ENCODE assay signal across 8 cellular contexts in genomic region chr5:37722236-37723146, GRCh38.
A peak's percentile ranks its signal among the peaks of the same experiment; 100 is the strongest.
DNase-seq lines count a peak whose midpoint lies in the region; ATAC-seq and TF ChIP-seq lines count a peak whose summit lies in the region.

No MANE protein-coding gene starts in this region.

- H3K9me3 ChIP-seq in SK-N-MC (ENCODE audit: low read depth, low read length) = no peaks in the 10 kb centered on the region
- no peaks in the 10 kb centered on the region for H3K9me3 ChIP-seq in esophagus muscularis mucosa

- H3K27ac ChIP-seq in SK-N-MC (0 out of 2 replicates have a peak overlapping the region, but pooled peaks have one; percentile 9), esophagus muscularis mucosa (replicated peaks in 1 of 4) (no peak overlapping the region)

- no peak overlapping the region for H3K4me3 ChIP-seq in SK-N-MC
- no peak overlapping the region for H3K4me3 ChIP-seq in esophagus muscularis mucosa

- no peak overlapping the region for H3K9ac ChIP-seq in SK-N-MC (ENCODE audit: insufficient read length)

- no peak for TF ChIP-seq EP300 in esophagus muscularis mucosa (IDR thresholded peaks at IDR 0.05)

- WGBS in esophagus muscularis mucosa = 89% methylated on average over 6 of the region's 6 CpGs

- DNase-seq in AG08396 (ENCODE audit: low spot score) (peak; percentile 69), SK-N-MC (ENCODE audit: low read depth, low spot score) (no peak), glomerular visceral epithelial cell (ENCODE audit: extremely low spot score) (peak; percentile 99), NCI-H2107 treated with DMSO at 0.1 percent for 48 hours (lab: John Stamatoyannopoulos, UW; ENCODE audit: unreplicated experiment) (no peak), esophagus muscularis mucosa (ENCODE audit: extremely low spot score) (no peak)
- DNase-seq in effector CD8-positive, alpha-beta T cell (lab: John Stamatoyannopoulos, UW) = no peak

- peaks cover 3 to 15% (median 13%) of the 10 kb centered on the region in 4 donors for H3K4me1 ChIP-seq in esophagus muscularis mucosa

- H3K36me3 ChIP-seq in SK-N-MC (ENCODE audit: insufficient read depth, low read length) (peaks cover 4% of the 10 kb centered on the region), esophagus muscularis mucosa (peaks cover 6 to 33% (median 19%) of the 10 kb centered on the region in 4 donors)

- no peaks in the 10 kb centered on the region for H3K27me3 ChIP-seq in esophagus muscularis mucosa

- ATAC-seq in GM18909 (IDR thresholded peaks at IDR 0.05; ENCODE audit: poor library complexity, unreplicated experiment) (peak; percentile 78), HG03097 (IDR thresholded peaks at IDR 0.05; ENCODE audit: low FRiP score, unreplicated experiment) (peak; percentile 74)

- TF ChIP-seq CTCF in esophagus muscularis mucosa (IDR thresholded peaks at IDR 0.05) = no peak

- intact Hi-C loops in esophagus muscularis mucosa (cut with DNase I) = no loop called here

- TF ChIP-seq POLR2A in esophagus muscularis mucosa (IDR thresholded peaks at IDR 0.05; ENCODE audit: low read depth) = no peak

Comparison
In these comparisons a context has a peak if more than half of its experiments do, and no peak if none do; other contexts are left out.
1. DNase-seq: peak in AG08396 (single experiment) and glomerular visceral epithelial cell (single experiment); none in SK-N-MC (single experiment), effector CD8-positive, alpha-beta T cell (single experiment), NCI-H2107 treated with DMSO at 0.1 percent for 48 hours (single experiment) and esophagus muscularis mucosa (single experiment).